In the genomic region with DNA sequence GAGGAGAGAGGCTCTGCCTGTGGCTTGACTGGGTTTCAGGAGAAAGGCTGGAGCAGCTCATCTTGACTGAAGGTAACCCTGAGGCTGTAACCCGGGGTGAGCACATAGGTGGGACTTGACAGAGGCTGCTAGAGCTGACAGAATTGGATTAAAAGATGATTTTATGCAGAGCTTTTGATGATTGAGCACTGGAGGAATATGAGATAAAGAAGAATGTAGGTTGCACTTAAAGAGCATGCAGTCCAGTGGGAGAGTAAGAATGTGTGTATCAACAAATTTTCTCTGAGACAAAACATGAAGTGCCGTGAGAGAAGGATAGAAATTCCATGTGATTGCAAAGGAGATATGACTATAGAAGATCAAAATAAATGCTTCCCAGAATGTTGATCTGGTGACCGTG, we compare ENCODE assay signal across 13 cellular contexts. TPM values are rescaled to one million over a fixed set of nuclear protein-coding genes. Genes with fewer than 3 reads are reported as not detected.
DNase-seq lines count a peak whose midpoint lies in the region; ATAC-seq and TF ChIP-seq lines count a peak whose summit lies in the region.
"Had no signal": no experiment of that assay in that cellular context is flagged by ENCODE, and none has a peak within 500 bp of the region (broad histone marks: within the 10 kb centered on the region; RNA-seq: fewer than 3 reads in every experiment).

No MANE protein-coding gene starts in this region.

- H3K9me3 Mint-ChIP-seq in stimulated activated memory B cell treated with anti-CD40 and anti-IgM and Interleukin-4, amounts not matched to agents 10 μg/mL and 1 μg/mL and 100 μg/mL, for 72 hours: no peaks in the 10 kb centered on the region
- H3K9me3 Mint-ChIP-seq: activated CD4-positive, alpha-beta T cell treated with anti-CD3 and anti-CD28 coated beads, Interleukin-2, amount 10 ng/mL, durations not matched to agents 24 days and 14 days; IgD-negative memory B cell had no signal

- H3K4me1 ChIP-seq in right cardiac atrium (ENCODE audit: control insufficient read depth, insufficient read depth, low read length) (peaks cover 9% of the 10 kb centered on the region), colonic mucosa (no peaks in the 10 kb centered on the region), left lung (peaks cover 5 to 37% of the 10 kb centered on the region in 2 donors)

- no peaks in the 10 kb centered on the region for H3K36me3 ChIP-seq in colonic mucosa
- no peaks in the 10 kb centered on the region for H3K36me3 ChIP-seq in left lung
- H3K36me3 ChIP-seq: spleen had no signal

- no peaks in the 10 kb centered on the region for H3K9me3 ChIP-seq in right cardiac atrium (ENCODE audit: control insufficient read depth, low read length)
- no peaks in the 10 kb centered on the region for H3K9me3 ChIP-seq in colonic mucosa
- H3K9me3 ChIP-seq in left lung: no peaks in the 10 kb centered on the region
- H3K9me3 ChIP-seq: spleen had no signal

- intact Hi-C loops in right cardiac atrium (cut with DNase I): loop anchor here in 1 of 4 donors (10.0 kb wide), 1 partner anchor 54 kb away; no protein-coding TSS in a partner anchor
- intact Hi-C loops in left cardiac atrium (cut with DNase I): no loop called here
- intact Hi-C loops in colonic mucosa (cut with DNase I): no loop called here
- intact Hi-C loops in left lung (cut with DNase I): no loop called here

- H3K27ac ChIP-seq in right cardiac atrium (ENCODE audit: low read length): peak overlapping the region; percentile 27
- H3K27ac ChIP-seq in colonic mucosa: peak overlapping the region; percentile 23
- H3K27ac ChIP-seq in left lung: peak overlapping the region in 1 of 2 donors; percentile 48
- H3K27ac ChIP-seq: spleen had no signal

- WGBS in right cardiac atrium: 30% methylated on average over 3 of the region's 3 CpGs

- H3K36me3 Mint-ChIP-seq in stimulated activated memory B cell treated with anti-CD40 and anti-IgM and Interleukin-4, amounts not matched to agents 10 μg/mL and 1 μg/mL and 100 μg/mL, for 72 hours: peaks cover 6% of the 10 kb centered on the region

- H3K27ac Mint-ChIP-seq in stimulated activated memory B cell treated with anti-CD40 and anti-IgM and Interleukin-4, amounts not matched to agents 10 μg/mL and 1 μg/mL and 100 μg/mL, for 72 hours: no peak overlapping the region
- H3K27ac Mint-ChIP-seq: activated CD4-positive, alpha-beta T cell treated with anti-CD3 and anti-CD28 coated beads, Interleukin-2, amount 10 ng/mL, durations not matched to agents 24 days and 14 days; IgD-negative memory B cell had no signal

- H3K4me3 Mint-ChIP-seq in stimulated activated memory B cell treated with anti-CD40 and anti-IgM and Interleukin-4, amounts not matched to agents 10 μg/mL and 1 μg/mL and 100 μg/mL, for 72 hours: no peak overlapping the region
- H3K4me3 Mint-ChIP-seq: activated CD4-positive, alpha-beta T cell treated with anti-CD3 and anti-CD28 coated beads, Interleukin-2, amount 10 ng/mL, durations not matched to agents 24 days and 14 days had no signal

- DNase-seq in right cardiac atrium (no peak), left cardiac atrium (no peak), colonic mucosa (no peak), omental fat pad (ENCODE audit: low spot score) (no peak), left lung (no peak), nucleus accumbens (lab: John Stamatoyannopoulos, UW) (no peak), Ammon's horn (ENCODE audit: low spot score) (no peak)
- DNase-seq: activated CD4-positive, alpha-beta T cell treated with anti-CD3 and anti-CD28 coated beads, Interleukin-2, amount 10 ng/mL, durations not matched to agents 24 days and 14 days; activated effector memory CD4-positive, alpha-beta T cell treated with Interleukin-2 at 50 U/mL for 16 hours; central memory CD4-positive, alpha-beta T cell; spleen had no signal

- H3K27me3 ChIP-seq in right cardiac atrium (ENCODE audit: control insufficient read depth, insufficient read depth): no peaks in the 10 kb centered on the region
- no peaks in the 10 kb centered on the region for H3K27me3 ChIP-seq in colonic mucosa
- no peaks in the 10 kb centered on the region for H3K27me3 ChIP-seq in left lung

- peaks cover 9% of the 10 kb centered on the region for H3K27me3 Mint-ChIP-seq in stimulated activated memory B cell treated with anti-CD40 and anti-IgM and Interleukin-4, amounts not matched to agents 10 μg/mL and 1 μg/mL and 100 μg/mL, for 72 hours

- H3K4me1 Mint-ChIP-seq in stimulated activated memory B cell treated with anti-CD40 and anti-IgM and Interleukin-4, amounts not matched to agents 10 μg/mL and 1 μg/mL and 100 μg/mL, for 72 hours: peaks cover 46% of the 10 kb centered on the region
- H3K4me1 Mint-ChIP-seq: activated CD4-positive, alpha-beta T cell treated with anti-CD3 and anti-CD28 coated beads, Interleukin-2, amount 10 ng/mL, durations not matched to agents 24 days and 14 days had no signal

- no peak overlapping the region for H3K9ac ChIP-seq in colonic mucosa (ENCODE audit: low read depth in 2 of 2, low read length in 2 of 2)

- ATAC-seq in right cardiac atrium: no peak
- ATAC-seq in left cardiac atrium: no peak
- ATAC-seq in omental fat pad (ENCODE audit: low FRiP score): peak; percentile 29
- no peak for ATAC-seq in stimulated activated memory B cell treated with anti-CD40 and anti-IgM and Interleukin-4, amounts not matched to agents 10 μg/mL and 1 μg/mL and 100 μg/mL, for 72 hours
- ATAC-seq in left lung: no peak

- TF ChIP-seq CTCF in colonic mucosa (IDR thresholded peaks at IDR 0.05) (no peak), omental fat pad (IDR thresholded peaks at IDR 0.05) (no peak), left lung (IDR thresholded peaks at IDR 0.05) (no peak)

- H3K4me3 ChIP-seq in right cardiac atrium (ENCODE audit: low read length) (no peak overlapping the region), colonic mucosa (no peak overlapping the region), left lung (no peak overlapping the region)
- H3K4me3 ChIP-seq: spleen had no signal

RNA-seq across cellular contexts. Expression of a gene that starts 17.4 kb away (rescaled TPM):
- 100 to 1,000 TPM in 2 of 4 donors, 10 to 100 TPM in 2; 87.1 to 130 (median 112) TPM for total RNA-seq in right cardiac atrium
- polyA plus RNA-seq in right cardiac atrium: 40.3 TPM
- 100 to 1,000 TPM; 108 to 126 TPM for total RNA-seq in left cardiac atrium
- total RNA-seq in colonic mucosa: 10 to 100 TPM; 28.0 to 54.6 TPM
- total RNA-seq in omental fat pad: 100 to 1,000 TPM; 377 to 829 (median 461) TPM
- 100 to 1,000 TPM; 144 to 213 TPM for total RNA-seq in left lung
